Comparison of ENCODE assay signal across 2 cellular contexts in the genomic region with DNA sequence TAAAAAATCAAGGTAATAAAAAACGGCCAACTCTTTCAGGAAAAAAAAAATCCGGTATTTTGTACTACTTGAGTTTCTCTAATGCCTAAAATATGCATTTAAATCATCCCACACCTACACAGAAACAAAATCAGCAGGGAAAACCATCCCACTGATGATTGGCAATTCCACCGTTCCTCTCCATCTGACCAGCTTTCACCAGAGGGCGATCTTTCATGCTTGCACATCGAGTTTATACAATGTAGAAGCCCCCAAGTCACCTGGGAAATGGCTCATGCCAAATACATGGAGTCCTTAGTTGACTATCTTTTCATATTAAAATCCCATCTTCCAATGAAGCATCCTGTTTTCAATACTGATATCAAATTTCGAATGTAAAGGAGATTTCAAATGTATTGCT.
TF ChIP-seq lines count a peak whose summit lies in the region.

No MANE protein-coding gene starts in this region.

TF ChIP-seq in GM12878, 131 proteins besides CTCF, POLR2A, EP300 and RAD21:
- TF ChIP-seq, protein P1, sequence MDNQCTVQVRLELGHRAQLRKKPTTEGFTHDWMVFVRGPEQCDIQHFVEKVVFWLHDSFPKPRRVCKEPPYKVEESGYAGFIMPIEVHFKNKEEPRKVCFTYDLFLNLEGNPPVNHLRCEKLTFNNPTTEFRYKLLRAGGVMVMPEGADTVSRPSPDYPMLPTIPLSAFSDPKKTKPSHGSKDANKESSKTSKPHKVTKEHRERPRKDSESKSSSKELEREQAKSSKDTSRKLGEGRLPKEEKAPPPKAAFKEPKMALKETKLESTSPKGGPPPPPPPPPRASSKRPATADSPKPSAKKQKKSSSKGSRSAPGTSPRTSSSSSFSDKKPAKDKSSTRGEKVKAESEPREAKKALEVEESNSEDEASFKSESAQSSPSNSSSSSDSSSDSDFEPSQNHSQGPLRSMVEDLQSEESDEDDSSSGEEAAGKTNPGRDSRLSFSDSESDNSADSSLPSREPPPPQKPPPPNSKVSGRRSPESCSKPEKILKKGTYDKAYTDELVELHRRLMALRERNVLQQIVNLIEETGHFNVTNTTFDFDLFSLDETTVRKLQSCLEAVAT (IDR thresholded peaks at IDR 0.05): no peak
- TF ChIP-seq SPI1 (IDR thresholded peaks at IDR 0.05; ENCODE audit: borderline replicate concordance, insufficient read depth, low read depth, low read length) (no peak), BRCA1 (IDR thresholded peaks at IDR 0.05; ENCODE audit: low read depth, low read length) (no peak), MEF2A (IDR thresholded peaks at IDR 0.05; ENCODE audit: insufficient read depth, low read depth, low read length) (no peak), SMC3 (IDR thresholded peaks at IDR 0.05; ENCODE audit: borderline replicate concordance, low read length) (peak; percentile 15; the same call in 1 of the 2 replicates)

TF ChIP-seq in HepG2, 621 proteins besides CTCF, POLR2A, EP300 and RAD21:
- no peak for TF ChIP-seq TCF12 (IDR thresholded peaks at IDR 0.05)
- no peak for TF ChIP-seq TCF12 (CRISPR knock-in tag; IDR thresholded peaks at IDR 0.05)
- TF ChIP-seq HOXA3 (CRISPR knock-in tag; IDR thresholded peaks at IDR 0.05): no peak
- TF ChIP-seq, protein P2, sequence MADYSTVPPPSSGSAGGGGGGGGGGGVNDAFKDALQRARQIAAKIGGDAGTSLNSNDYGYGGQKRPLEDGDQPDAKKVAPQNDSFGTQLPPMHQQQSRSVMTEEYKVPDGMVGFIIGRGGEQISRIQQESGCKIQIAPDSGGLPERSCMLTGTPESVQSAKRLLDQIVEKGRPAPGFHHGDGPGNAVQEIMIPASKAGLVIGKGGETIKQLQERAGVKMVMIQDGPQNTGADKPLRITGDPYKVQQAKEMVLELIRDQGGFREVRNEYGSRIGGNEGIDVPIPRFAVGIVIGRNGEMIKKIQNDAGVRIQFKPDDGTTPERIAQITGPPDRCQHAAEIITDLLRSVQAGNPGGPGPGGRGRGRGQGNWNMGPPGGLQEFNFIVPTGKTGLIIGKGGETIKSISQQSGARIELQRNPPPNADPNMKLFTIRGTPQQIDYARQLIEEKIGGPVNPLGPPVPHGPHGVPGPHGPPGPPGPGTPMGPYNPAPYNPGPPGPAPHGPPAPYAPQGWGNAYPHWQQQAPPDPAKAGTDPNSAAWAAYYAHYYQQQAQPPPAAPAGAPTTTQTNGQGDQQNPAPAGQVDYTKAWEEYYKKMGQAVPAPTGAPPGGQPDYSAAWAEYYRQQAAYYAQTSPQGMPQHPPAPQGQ (CRISPR knock-in tag; IDR thresholded peaks at IDR 0.05; ENCODE audit: borderline replicate concordance): no peak
- no peak for TF ChIP-seq RFX3 (CRISPR knock-in tag; IDR thresholded peaks at IDR 0.05)
- TF ChIP-seq, protein P3, sequence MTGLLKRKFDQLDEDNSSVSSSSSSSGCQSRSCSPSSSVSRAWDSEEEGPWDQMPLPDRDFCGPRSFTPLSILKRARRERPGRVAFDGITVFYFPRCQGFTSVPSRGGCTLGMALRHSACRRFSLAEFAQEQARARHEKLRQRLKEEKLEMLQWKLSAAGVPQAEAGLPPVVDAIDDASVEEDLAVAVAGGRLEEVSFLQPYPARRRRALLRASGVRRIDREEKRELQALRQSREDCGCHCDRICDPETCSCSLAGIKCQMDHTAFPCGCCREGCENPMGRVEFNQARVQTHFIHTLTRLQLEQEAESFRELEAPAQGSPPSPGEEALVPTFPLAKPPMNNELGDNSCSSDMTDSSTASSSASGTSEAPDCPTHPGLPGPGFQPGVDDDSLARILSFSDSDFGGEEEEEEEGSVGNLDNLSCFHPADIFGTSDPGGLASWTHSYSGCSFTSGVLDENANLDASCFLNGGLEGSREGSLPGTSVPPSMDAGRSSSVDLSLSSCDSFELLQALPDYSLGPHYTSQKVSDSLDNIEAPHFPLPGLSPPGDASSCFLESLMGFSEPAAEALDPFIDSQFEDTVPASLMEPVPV (CRISPR knock-in tag; IDR thresholded peaks at IDR 0.05): no peak
- TF ChIP-seq ZNF256 (CRISPR knock-in tag; conservative IDR thresholded peaks at IDR 0.05): no peak
- TF ChIP-seq, protein P4, sequence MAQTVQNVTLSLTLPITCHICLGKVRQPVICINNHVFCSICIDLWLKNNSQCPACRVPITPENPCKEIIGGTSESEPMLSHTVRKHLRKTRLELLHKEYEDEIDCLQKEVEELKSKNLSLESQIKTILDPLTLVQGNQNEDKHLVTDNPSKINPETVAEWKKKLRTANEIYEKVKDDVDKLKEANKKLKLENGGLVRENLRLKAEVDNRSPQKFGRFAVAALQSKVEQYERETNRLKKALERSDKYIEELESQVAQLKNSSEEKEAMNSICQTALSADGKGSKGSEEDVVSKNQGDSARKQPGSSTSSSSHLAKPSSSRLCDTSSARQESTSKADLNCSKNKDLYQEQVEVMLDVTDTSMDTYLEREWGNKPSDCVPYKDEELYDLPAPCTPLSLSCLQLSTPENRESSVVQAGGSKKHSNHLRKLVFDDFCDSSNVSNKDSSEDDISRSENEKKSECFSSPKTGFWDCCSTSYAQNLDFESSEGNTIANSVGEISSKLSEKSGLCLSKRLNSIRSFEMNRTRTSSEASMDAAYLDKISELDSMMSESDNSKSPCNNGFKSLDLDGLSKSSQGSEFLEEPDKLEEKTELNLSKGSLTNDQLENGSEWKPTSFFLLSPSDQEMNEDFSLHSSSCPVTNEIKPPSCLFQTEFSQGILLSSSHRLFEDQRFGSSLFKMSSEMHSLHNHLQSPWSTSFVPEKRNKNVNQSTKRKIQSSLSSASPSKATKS (CRISPR knock-in tag; IDR thresholded peaks at IDR 0.05): no peak
- no peak for TF ChIP-seq ZNF780A (CRISPR knock-in tag; IDR thresholded peaks at IDR 0.05)
- TF ChIP-seq, protein P5, sequence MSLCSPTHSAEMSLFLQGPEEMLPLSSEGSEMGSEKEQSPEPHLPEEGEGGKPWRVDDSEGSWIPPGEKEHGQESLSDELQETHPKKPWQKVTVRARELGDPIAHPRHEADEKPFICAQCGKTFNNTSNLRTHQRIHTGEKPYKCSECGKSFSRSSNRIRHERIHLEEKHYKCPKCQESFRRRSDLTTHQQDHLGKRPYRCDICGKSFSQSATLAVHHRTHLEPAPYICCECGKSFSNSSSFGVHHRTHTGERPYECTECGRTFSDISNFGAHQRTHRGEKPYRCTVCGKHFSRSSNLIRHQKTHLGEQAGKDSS (CRISPR knock-in tag; IDR thresholded peaks at IDR 0.05; ENCODE audit: borderline replicate concordance, low read depth): no peak
- TF ChIP-seq HES4 (CRISPR knock-in tag; IDR thresholded peaks at IDR 0.05; ENCODE audit: borderline replicate concordance): no peak
- TF ChIP-seq, protein P6, sequence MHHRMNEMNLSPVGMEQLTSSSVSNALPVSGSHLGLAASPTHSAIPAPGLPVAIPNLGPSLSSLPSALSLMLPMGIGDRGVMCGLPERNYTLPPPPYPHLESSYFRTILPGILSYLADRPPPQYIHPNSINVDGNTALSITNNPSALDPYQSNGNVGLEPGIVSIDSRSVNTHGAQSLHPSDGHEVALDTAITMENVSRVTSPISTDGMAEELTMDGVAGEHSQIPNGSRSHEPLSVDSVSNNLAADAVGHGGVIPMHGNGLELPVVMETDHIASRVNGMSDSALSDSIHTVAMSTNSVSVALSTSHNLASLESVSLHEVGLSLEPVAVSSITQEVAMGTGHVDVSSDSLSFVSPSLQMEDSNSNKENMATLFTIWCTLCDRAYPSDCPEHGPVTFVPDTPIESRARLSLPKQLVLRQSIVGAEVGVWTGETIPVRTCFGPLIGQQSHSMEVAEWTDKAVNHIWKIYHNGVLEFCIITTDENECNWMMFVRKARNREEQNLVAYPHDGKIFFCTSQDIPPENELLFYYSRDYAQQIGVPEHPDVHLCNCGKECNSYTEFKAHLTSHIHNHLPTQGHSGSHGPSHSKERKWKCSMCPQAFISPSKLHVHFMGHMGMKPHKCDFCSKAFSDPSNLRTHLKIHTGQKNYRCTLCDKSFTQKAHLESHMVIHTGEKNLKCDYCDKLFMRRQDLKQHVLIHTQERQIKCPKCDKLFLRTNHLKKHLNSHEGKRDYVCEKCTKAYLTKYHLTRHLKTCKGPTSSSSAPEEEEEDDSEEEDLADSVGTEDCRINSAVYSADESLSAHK (CRISPR knock-in tag; IDR thresholded peaks at IDR 0.05; ENCODE audit: borderline replicate concordance): no peak
- no peak for TF ChIP-seq ZNF350 (CRISPR knock-in tag; IDR thresholded peaks at IDR 0.05; ENCODE audit: borderline replicate concordance, low read depth)
- no peak for TF ChIP-seq ZNF382 (CRISPR knock-in tag; IDR thresholded peaks at IDR 0.05; ENCODE audit: borderline replicate concordance)
- no peak for TF ChIP-seq RFXAP (CRISPR knock-in tag; IDR thresholded peaks at IDR 0.05; ENCODE audit: borderline replicate concordance)
- TF ChIP-seq, protein P7, sequence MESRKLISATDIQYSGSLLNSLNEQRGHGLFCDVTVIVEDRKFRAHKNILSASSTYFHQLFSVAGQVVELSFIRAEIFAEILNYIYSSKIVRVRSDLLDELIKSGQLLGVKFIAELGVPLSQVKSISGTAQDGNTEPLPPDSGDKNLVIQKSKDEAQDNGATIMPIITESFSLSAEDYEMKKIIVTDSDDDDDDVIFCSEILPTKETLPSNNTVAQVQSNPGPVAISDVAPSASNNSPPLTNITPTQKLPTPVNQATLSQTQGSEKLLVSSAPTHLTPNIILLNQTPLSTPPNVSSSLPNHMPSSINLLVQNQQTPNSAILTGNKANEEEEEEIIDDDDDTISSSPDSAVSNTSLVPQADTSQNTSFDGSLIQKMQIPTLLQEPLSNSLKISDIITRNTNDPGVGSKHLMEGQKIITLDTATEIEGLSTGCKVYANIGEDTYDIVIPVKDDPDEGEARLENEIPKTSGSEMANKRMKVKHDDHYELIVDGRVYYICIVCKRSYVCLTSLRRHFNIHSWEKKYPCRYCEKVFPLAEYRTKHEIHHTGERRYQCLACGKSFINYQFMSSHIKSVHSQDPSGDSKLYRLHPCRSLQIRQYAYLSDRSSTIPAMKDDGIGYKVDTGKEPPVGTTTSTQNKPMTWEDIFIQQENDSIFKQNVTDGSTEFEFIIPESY (CRISPR knock-in tag; IDR thresholded peaks at IDR 0.05): no peak
- no peak for TF ChIP-seq TBL1XR1 (IDR thresholded peaks at IDR 0.05; ENCODE audit: borderline replicate concordance, low read length, partially characterized antibody)
- TF ChIP-seq, protein P8, sequence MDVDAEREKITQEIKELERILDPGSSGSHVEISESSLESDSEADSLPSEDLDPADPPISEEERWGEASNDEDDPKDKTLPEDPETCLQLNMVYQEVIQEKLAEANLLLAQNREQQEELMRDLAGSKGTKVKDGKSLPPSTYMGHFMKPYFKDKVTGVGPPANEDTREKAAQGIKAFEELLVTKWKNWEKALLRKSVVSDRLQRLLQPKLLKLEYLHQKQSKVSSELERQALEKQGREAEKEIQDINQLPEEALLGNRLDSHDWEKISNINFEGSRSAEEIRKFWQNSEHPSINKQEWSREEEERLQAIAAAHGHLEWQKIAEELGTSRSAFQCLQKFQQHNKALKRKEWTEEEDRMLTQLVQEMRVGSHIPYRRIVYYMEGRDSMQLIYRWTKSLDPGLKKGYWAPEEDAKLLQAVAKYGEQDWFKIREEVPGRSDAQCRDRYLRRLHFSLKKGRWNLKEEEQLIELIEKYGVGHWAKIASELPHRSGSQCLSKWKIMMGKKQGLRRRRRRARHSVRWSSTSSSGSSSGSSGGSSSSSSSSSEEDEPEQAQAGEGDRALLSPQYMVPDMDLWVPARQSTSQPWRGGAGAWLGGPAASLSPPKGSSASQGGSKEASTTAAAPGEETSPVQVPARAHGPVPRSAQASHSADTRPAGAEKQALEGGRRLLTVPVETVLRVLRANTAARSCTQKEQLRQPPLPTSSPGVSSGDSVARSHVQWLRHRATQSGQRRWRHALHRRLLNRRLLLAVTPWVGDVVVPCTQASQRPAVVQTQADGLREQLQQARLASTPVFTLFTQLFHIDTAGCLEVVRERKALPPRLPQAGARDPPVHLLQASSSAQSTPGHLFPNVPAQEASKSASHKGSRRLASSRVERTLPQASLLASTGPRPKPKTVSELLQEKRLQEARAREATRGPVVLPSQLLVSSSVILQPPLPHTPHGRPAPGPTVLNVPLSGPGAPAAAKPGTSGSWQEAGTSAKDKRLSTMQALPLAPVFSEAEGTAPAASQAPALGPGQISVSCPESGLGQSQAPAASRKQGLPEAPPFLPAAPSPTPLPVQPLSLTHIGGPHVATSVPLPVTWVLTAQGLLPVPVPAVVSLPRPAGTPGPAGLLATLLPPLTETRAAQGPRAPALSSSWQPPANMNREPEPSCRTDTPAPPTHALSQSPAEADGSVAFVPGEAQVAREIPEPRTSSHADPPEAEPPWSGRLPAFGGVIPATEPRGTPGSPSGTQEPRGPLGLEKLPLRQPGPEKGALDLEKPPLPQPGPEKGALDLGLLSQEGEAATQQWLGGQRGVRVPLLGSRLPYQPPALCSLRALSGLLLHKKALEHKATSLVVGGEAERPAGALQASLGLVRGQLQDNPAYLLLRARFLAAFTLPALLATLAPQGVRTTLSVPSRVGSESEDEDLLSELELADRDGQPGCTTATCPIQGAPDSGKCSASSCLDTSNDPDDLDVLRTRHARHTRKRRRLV (CRISPR knock-in tag; IDR thresholded peaks at IDR 0.05): no peak
- TF ChIP-seq GFI1 (CRISPR knock-in tag; IDR thresholded peaks at IDR 0.05; ENCODE audit: borderline replicate concordance): no peak
- TF ChIP-seq FOXM1 (CRISPR knock-in tag; IDR thresholded peaks at IDR 0.05): no peak
TF ChIP-seq in HepG2: peak in this region for 0.
